ENCODE assay signal across 11 cellular contexts in the genomic region with DNA sequence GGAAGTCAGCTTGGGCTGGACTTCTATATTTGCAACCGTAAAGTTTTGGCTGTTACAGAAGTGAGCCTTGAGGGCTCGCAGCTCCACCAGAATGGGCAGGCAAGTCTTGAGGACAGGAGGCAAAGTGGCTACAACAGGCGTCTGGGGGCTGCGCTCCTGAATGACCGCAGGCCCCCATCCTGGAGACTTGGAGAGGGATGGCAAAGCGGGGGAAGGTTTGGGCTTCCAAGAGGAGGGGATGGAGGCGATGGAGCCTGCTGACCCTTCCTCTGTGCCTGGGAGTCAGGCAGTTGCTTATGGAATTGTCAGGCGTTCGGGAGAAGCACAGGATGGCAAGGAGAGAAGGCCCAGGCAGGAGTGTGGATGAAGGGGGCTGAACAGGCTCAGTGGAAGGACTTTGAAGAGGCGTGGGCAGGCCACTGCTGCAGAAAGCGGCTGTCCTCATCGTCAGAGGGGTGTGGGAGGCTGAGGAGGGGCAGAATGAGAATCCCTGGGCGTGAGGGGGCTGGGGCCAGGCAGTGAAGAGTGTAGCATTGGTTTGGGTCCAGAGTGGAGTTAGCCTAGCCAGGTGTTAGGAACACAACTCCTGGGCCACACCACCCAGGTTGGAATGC.
"Had no signal": no experiment of that assay in that cellular context is flagged by ENCODE, and none has a peak within 500 bp of the region (broad histone marks: within the 10 kb centered on the region; RNA-seq: fewer than 3 reads in every experiment).

No MANE protein-coding gene starts in this region.

- H3K4me3 ChIP-seq: gastroesophageal sphincter, right atrium auricular region, SK-N-MC, vagina had no signal

- H3K27me3 ChIP-seq: right atrium auricular region, vagina had no signal

- H3K27ac ChIP-seq: brain microvascular endothelial cell, gastroesophageal sphincter, SK-N-MC, vagina had no signal

- ATAC-seq: gastroesophageal sphincter; naive thymus-derived CD8-positive, alpha-beta T cell had no signal

- H3K9me3 ChIP-seq: gastroesophageal sphincter, right atrium auricular region, vagina had no signal

- H3K36me3 ChIP-seq: brain microvascular endothelial cell, gastroesophageal sphincter, right atrium auricular region, vagina had no signal

- FAIRE-seq: small intestine had no signal

- DNase-seq: activated CD4-positive, alpha-beta T cell treated with anti-CD3 and anti-CD28 coated beads, Interleukin-2, amount 10 ng/mL, durations not matched to agents 7 days and 5 days; anterior cingulate cortex; brain microvascular endothelial cell; cerebellar nuclear complex; erythroblast; small intestine had no signal

- H3K4me1 ChIP-seq: gastroesophageal sphincter, vagina had no signal
